Comparison of ENCODE assay signal across 6 cellular contexts in the genomic region with DNA sequence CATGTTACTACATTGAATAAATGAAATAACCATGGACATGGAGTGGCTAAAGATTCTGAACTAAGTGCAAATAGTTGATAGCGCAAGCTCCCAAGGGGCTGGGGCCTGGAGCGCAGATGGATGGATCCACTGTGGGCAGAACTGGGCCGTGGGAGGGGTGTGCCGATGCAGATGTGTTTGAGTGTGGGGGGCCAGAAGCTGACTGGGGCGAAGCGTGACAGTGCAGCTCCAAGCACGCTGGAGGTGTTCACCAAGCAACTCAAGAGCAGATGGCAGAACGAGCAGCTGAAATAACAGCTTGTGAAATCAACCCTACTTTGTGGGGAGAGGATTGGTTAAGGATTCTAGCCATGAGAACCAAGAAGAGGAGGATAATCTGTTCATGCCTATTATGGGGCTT. TPM values are rescaled to one million over a fixed set of nuclear protein-coding genes. Genes with fewer than 3 reads are reported as not detected.
"Had no signal": no experiment of that assay in that cellular context is flagged by ENCODE, and none has a peak within 500 bp of the region (broad histone marks: within the 10 kb centered on the region; RNA-seq: fewer than 3 reads in every experiment).

No MANE protein-coding gene starts in this region.

RNA-seq across cellular contexts. Expression of gene FOXD4L1, which starts 17.0 kb away (rescaled TPM):
- total RNA-seq: GM23248, GM23338, H1, H4, H7, H9 had no signal
- polyA plus RNA-seq: GM23248, GM23338, H1 had no signal
